In genomic region chr11:108235633-108236032, GRCh38 we compare ENCODE assay signal across 21 cellular contexts. TPM values are rescaled to one million over a fixed set of nuclear protein-coding genes. Genes with fewer than 3 reads are reported as not detected.
DNase-seq lines count a peak whose midpoint lies in the region; ATAC-seq and TF ChIP-seq lines count a peak whose summit lies in the region.
"Had no signal": no experiment of that assay in that cellular context is flagged by ENCODE, and none has a peak within 500 bp of the region (broad histone marks: within the 10 kb centered on the region; RNA-seq: fewer than 3 reads in every experiment).

No MANE protein-coding gene starts in this region.

- POLR2A ChIA-PET in naive thymus-derived CD4-positive, alpha-beta T cell (lab: Charles Lee): interaction anchor here (0.8 to 13.4 kb wide), 8 partner anchors 11 to 114 kb away, joined by 3 to 779 read pairs (median 13); partner anchors contain the start of genes ACAT1, ATM and NPAT

- peak overlapping the region; percentile 77 for H3K4me3 Mint-ChIP-seq in T-helper 2 cell treated with Interferon-gamma antibody and Interleukin-4, amounts not matched to agents 5 μg/mL and 100 μg/mL, for 36 hours
- H3K4me3 Mint-ChIP-seq in IgD-negative memory B cell (peak overlapping the region in 3 of 4 donors; percentile 48 to 87 (median 52)), mesothelial cell of epicardium (no peak overlapping the region)
- H3K4me3 Mint-ChIP-seq in activated T-helper 17 cell treated with anti-CD3 and anti-CD28 coated beads, Interleukin-2, amount 50 U/mL, for 72 hours: peak overlapping the region; percentile 81
- peak overlapping the region in 9 of 10 donors; percentile 20 to 89 (median 82) for H3K4me3 Mint-ChIP-seq in naive thymus-derived CD4-positive, alpha-beta T cell
- H3K4me3 Mint-ChIP-seq: brain, neural crest cell had no signal

- peaks cover 45% of the 10 kb centered on the region for H3K4me1 Mint-ChIP-seq in T-helper 2 cell treated with Interferon-gamma antibody and Interleukin-4, amounts not matched to agents 5 μg/mL and 100 μg/mL, for 36 hours (ENCODE audit: low read depth)
- peaks cover 31 to 36% (median 33%) of the 10 kb centered on the region in 3 donors for H3K4me1 Mint-ChIP-seq in IgD-negative memory B cell
- H3K4me1 Mint-ChIP-seq in activated T-helper 17 cell treated with anti-CD3 and anti-CD28 coated beads, Interleukin-2, amount 50 U/mL, for 72 hours: peaks cover 49% of the 10 kb centered on the region
- H3K4me1 Mint-ChIP-seq in naive thymus-derived CD4-positive, alpha-beta T cell: peaks cover 50 to 95% (median 76%) of the 10 kb centered on the region in 7 donors
- H3K4me1 Mint-ChIP-seq in mesothelial cell of epicardium: no peaks in the 10 kb centered on the region
- H3K4me1 Mint-ChIP-seq: brain, neural crest cell had no signal

- H3K27me3 Mint-ChIP-seq in T-helper 2 cell treated with Interferon-gamma antibody and Interleukin-4, amounts not matched to agents 5 μg/mL and 100 μg/mL, for 36 hours (ENCODE audit: low read depth): no peaks in the 10 kb centered on the region
- H3K27me3 Mint-ChIP-seq in IgD-negative memory B cell (no peaks in the 10 kb centered on the region), mesothelial cell of epicardium (ENCODE audit: low read depth) (no peaks in the 10 kb centered on the region)
- no peaks in the 10 kb centered on the region for H3K27me3 Mint-ChIP-seq in activated T-helper 17 cell treated with anti-CD3 and anti-CD28 coated beads, Interleukin-2, amount 50 U/mL, for 72 hours
- H3K27me3 Mint-ChIP-seq in naive thymus-derived CD4-positive, alpha-beta T cell: no peaks in the 10 kb centered on the region
- H3K27me3 Mint-ChIP-seq: brain had no signal

- peaks cover 7% of the 10 kb centered on the region for H3K9me3 Mint-ChIP-seq in T-helper 2 cell treated with Interferon-gamma antibody and Interleukin-4, amounts not matched to agents 5 μg/mL and 100 μg/mL, for 36 hours
- no peaks in the 10 kb centered on the region for H3K9me3 Mint-ChIP-seq in IgD-negative memory B cell
- H3K9me3 Mint-ChIP-seq in activated T-helper 17 cell treated with anti-CD3 and anti-CD28 coated beads, Interleukin-2, amount 50 U/mL, for 72 hours: no peaks in the 10 kb centered on the region
- H3K9me3 Mint-ChIP-seq in naive thymus-derived CD4-positive, alpha-beta T cell: peaks cover 0 to 5% (median 0%) of the 10 kb centered on the region in 11 donors
- peaks cover 5% of the 10 kb centered on the region for H3K9me3 Mint-ChIP-seq in mesothelial cell of epicardium
- H3K9me3 Mint-ChIP-seq: neural crest cell had no signal

- H3K4me3 ChIP-seq in naive thymus-derived CD4-positive, alpha-beta T cell (ENCODE audit: low read length): peak overlapping the region; percentile 36
- H3K4me3 ChIP-seq: dorsolateral prefrontal cortex, esophagus squamous epithelium had no signal

- peaks cover 77 to 90% of the 10 kb centered on the region in 2 donors for H3K4me1 ChIP-seq in naive thymus-derived CD4-positive, alpha-beta T cell (ENCODE audit: control insufficient read depth in 2 of 2, insufficient read depth in 2 of 2, low read length in 2 of 2)

- no peak for ATAC-seq in activated T-helper 17 cell treated with anti-CD3 and anti-CD28 coated beads, Interleukin-2, amount 50 U/mL, for 72 hours (replicated peaks)
- no peak for ATAC-seq in naive thymus-derived CD4-positive, alpha-beta T cell
- ATAC-seq in HG02840 (IDR thresholded peaks at IDR 0.05; ENCODE audit: low FRiP score, unreplicated experiment): no peak
- no peak for ATAC-seq in GM21360 (IDR thresholded peaks at IDR 0.05; ENCODE audit: unreplicated experiment)

- no peaks in the 10 kb centered on the region for H3K27me3 ChIP-seq in naive thymus-derived CD4-positive, alpha-beta T cell (ENCODE audit: control insufficient read depth in 2 of 2, insufficient read depth in 2 of 2, low read length in 2 of 2)
- H3K27me3 ChIP-seq: dorsolateral prefrontal cortex, esophagus squamous epithelium had no signal

- peak overlapping the region; percentile 93 for H3K27ac Mint-ChIP-seq in T-helper 2 cell treated with Interferon-gamma antibody and Interleukin-4, amounts not matched to agents 5 μg/mL and 100 μg/mL, for 36 hours
- H3K27ac Mint-ChIP-seq in IgD-negative memory B cell: peak overlapping the region; percentile 39 to 97 (median 74)
- peak overlapping the region; percentile 91 for H3K27ac Mint-ChIP-seq in activated T-helper 17 cell treated with anti-CD3 and anti-CD28 coated beads, Interleukin-2, amount 50 U/mL, for 72 hours
- peak overlapping the region in 7 of 9 donors; percentile 81 to 97 (median 95) for H3K27ac Mint-ChIP-seq in naive thymus-derived CD4-positive, alpha-beta T cell
- no peak overlapping the region for H3K27ac Mint-ChIP-seq in mesothelial cell of epicardium
- H3K27ac Mint-ChIP-seq: brain had no signal

- peaks cover 8 to 24% (median 12%) of the 10 kb centered on the region in 3 experiments for H3K36me3 ChIP-seq in naive thymus-derived CD4-positive, alpha-beta T cell (ENCODE audit: control insufficient read depth in 2 of 3, insufficient read depth in 3 of 3, low read length in 3 of 3)

- H3K27ac ChIP-seq in naive thymus-derived CD4-positive, alpha-beta T cell (ENCODE audit: low read depth, low read length): peak overlapping the region; percentile 74

- H3K36me3 Mint-ChIP-seq in T-helper 2 cell treated with Interferon-gamma antibody and Interleukin-4, amounts not matched to agents 5 μg/mL and 100 μg/mL, for 36 hours (ENCODE audit: low read depth): peaks cover 68% of the 10 kb centered on the region
- peaks cover 15% of the 10 kb centered on the region for H3K36me3 Mint-ChIP-seq in IgD-negative memory B cell
- H3K36me3 Mint-ChIP-seq in activated T-helper 17 cell treated with anti-CD3 and anti-CD28 coated beads, Interleukin-2, amount 50 U/mL, for 72 hours (ENCODE audit: low read depth): peaks cover 70% of the 10 kb centered on the region
- H3K36me3 Mint-ChIP-seq in naive thymus-derived CD4-positive, alpha-beta T cell: peaks cover 4 to 73% (median 50%) of the 10 kb centered on the region in 5 donors
- peaks cover 49% of the 10 kb centered on the region for H3K36me3 Mint-ChIP-seq in mesothelial cell of epicardium

- intact Hi-C loops in naive thymus-derived CD4-positive, alpha-beta T cell (cut with micrococcal nuclease): loop anchor here (1.0 to 5.0 kb wide), 6 partner anchors 11 to 357 kb away; partner anchors contain the start of genes C11orf65 (in 2 of the 2), ATM (in 1 of the 2) and EXPH5 (in 1 of the 2)

- CTCF ChIA-PET in naive thymus-derived CD4-positive, alpha-beta T cell (lab: Charles Lee): interaction anchor here (7.2 kb wide), 1 partner anchor 11 kb away, joined by 104 read pairs; the partner anchor contains the start of genes ATM and NPAT

- TF ChIP-seq CTCF in mesothelial cell of epicardium (IDR thresholded peaks at IDR 0.05; ENCODE audit: unreplicated experiment): no peak

- no peak for DNase-seq in T-helper 2 cell treated with Interferon-gamma antibody and Interleukin-4, amounts not matched to agents 5 μg/mL and 100 μg/mL, for 36 hours (ENCODE audit: low spot score)
- DNase-seq in T-helper 2 cell: no peak
- no peak for DNase-seq in naive thymus-derived CD4-positive, alpha-beta T cell
- no peak for DNase-seq in mesothelial cell of epicardium (ENCODE audit: low spot score in 2 of 2, unreplicated experiment in 2 of 2)
- DNase-seq: 8988T; activated CD4-positive, CD25-positive, alpha-beta regulatory T cell treated with anti-CD3 and anti-CD28 coated beads, Interleukin-2, amount 50 U/mL, for 72 hours; activated effector memory CD4-positive, alpha-beta T cell treated with anti-CD3 and anti-CD28 coated beads, Interleukin-2, amount 50 U/mL, for 16 hours; DMS79 treated with DMSO at 0.1 percent for 48 hours; dorsolateral prefrontal cortex; esophagus squamous epithelium; glutamatergic neuron; NCI-H2081 treated with DMSO at 0.1 percent for 48 hours; NCI-H526; RPMI8226; stimulated activated CD4-positive, alpha-beta T cell treated with anti-CD3 and anti-CD28 coated beads, Interleukin-12 subunit alpha, Interleukin-12 subunit beta, amount 100 ng/mL, for 4 hours had no signal

- H3K9me3 ChIP-seq in naive thymus-derived CD4-positive, alpha-beta T cell (ENCODE audit: control insufficient read depth in 2 of 3, low read length in 3 of 3): no peaks in the 10 kb centered on the region
- H3K9me3 ChIP-seq: esophagus squamous epithelium had no signal

RNA-seq across cellular contexts. Expression of gene ATM, which starts 12.8 kb away (rescaled TPM):
- 48.7 TPM for polyA plus RNA-seq in IgD-negative memory B cell
- total RNA-seq in activated T-helper 17 cell treated with anti-CD3 and anti-CD28 coated beads, Interleukin-2, amount 50 U/mL, for 72 hours: 10 to 100 TPM; 43.6 to 89.7 TPM
- total RNA-seq in naive thymus-derived CD4-positive, alpha-beta T cell: 100 to 1,000 TPM; 183 to 879 (median 440) TPM
- 100 to 1,000 TPM in 1 of 2 donors, 10 to 100 TPM in 1; 84.7 to 161 TPM for polyA plus RNA-seq in naive thymus-derived CD4-positive, alpha-beta T cell
- total RNA-seq in mesothelial cell of epicardium: 73.3 to 81.6 TPM (median 78.0 TPM) in 3 replicates

RNA-seq across cellular contexts. Expression of gene NPAT, which starts 13.2 kb away (rescaled TPM):
- 23.9 TPM for polyA plus RNA-seq in IgD-negative memory B cell
- 10 to 100 TPM; 34.0 to 44.5 TPM for total RNA-seq in activated T-helper 17 cell treated with anti-CD3 and anti-CD28 coated beads, Interleukin-2, amount 50 U/mL, for 72 hours
- 10 to 100 TPM; 38.4 to 89.2 (median 45.9) TPM for total RNA-seq in naive thymus-derived CD4-positive, alpha-beta T cell
- polyA plus RNA-seq in naive thymus-derived CD4-positive, alpha-beta T cell: 10 to 100 TPM; 45.6 to 67.0 TPM
- 16.4 to 18.8 TPM (median 17.7 TPM) in 3 replicates for total RNA-seq in mesothelial cell of epicardium
